6 cellular contexts compared by ENCODE assay signal in genomic region chr1:202703191-202703590, GRCh38. TPM values are rescaled to one million over a fixed set of nuclear protein-coding genes. Genes with fewer than 3 reads are reported as not detected.
"Had no signal": no experiment of that assay in that cellular context is flagged by ENCODE, and none has a peak within 500 bp of the region (broad histone marks: within the 10 kb centered on the region; RNA-seq: fewer than 3 reads in every experiment).

No MANE protein-coding gene starts in this region.

- H3K9me3 Mint-ChIP-seq: IgD-negative memory B cell had no signal

- H3K4me3 ChIP-seq: K562 had no signal

- H3K4me1 Mint-ChIP-seq: IgD-negative memory B cell had no signal

- H3K27ac ChIP-seq: HL-60 had no signal

- H3K27ac Mint-ChIP-seq: IgD-negative memory B cell had no signal

- H3K4me3 Mint-ChIP-seq: IgD-negative memory B cell had no signal

- DNase-seq: IMR-90, KBM-7 had no signal

- ATAC-seq: HepG2, K562 had no signal

RNA-seq across cellular contexts. Expression of gene SYT2, which starts 7.1 kb away (rescaled TPM):
- total RNA-seq: HepG2, K562 had no signal
